ENCODE assay signal across 1 cellular context in the genomic region with DNA sequence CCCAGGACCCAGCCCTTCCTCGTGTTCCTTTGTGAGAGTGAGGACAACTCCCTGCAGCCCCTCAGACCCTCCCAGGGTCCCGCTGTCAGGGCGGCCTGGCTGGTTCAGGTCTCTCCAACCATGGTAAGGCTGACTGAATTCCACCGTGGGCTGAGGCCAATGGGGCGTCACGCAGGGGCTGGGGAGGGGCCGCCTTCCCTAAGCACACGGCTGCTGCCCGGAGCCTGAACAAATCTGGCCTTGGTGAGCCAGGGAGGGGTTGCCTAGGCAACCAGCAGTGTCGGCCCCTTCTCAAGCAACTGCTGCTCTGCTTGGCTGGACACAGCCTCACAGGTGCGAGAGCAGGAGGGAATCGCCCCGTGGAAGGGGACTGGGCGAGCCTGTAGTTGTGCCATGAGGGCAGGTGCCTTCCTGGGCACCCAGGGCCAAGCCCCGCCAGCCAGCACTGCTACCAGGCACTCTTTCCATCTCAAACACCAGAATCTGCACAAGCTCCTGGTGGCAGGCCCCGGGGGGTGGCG.
TF ChIP-seq lines count a peak whose summit lies in the region.

No MANE protein-coding gene starts in this region.

TF ChIP-seq in HepG2, 621 proteins besides CTCF, POLR2A, EP300 and RAD21:
- TF ChIP-seq ZNF264 (CRISPR knock-in tag; IDR thresholded peaks at IDR 0.05) (no peak), ZKSCAN1 (IDR thresholded peaks at IDR 0.05; ENCODE audit: low read length) (no peak), SOX13 (IDR thresholded peaks at IDR 0.05) (no peak), SOX13 (CRISPR knock-in tag; conservative IDR thresholded peaks at IDR 0.05 in 1 of 2, IDR thresholded peaks at IDR 0.05 in 1 of 2) (no peak), AHR (CRISPR knock-in tag; IDR thresholded peaks at IDR 0.05) (no peak), ZNF496 (CRISPR knock-in tag; IDR thresholded peaks at IDR 0.05; ENCODE audit: insufficient replicate concordance) (no peak), SAFB2 (CRISPR knock-in tag; IDR thresholded peaks at IDR 0.05; ENCODE audit: borderline replicate concordance, low read depth) (no peak), ZNF317 (CRISPR knock-in tag; IDR thresholded peaks at IDR 0.05) (no peak)
- TF ChIP-seq, protein P1, sequence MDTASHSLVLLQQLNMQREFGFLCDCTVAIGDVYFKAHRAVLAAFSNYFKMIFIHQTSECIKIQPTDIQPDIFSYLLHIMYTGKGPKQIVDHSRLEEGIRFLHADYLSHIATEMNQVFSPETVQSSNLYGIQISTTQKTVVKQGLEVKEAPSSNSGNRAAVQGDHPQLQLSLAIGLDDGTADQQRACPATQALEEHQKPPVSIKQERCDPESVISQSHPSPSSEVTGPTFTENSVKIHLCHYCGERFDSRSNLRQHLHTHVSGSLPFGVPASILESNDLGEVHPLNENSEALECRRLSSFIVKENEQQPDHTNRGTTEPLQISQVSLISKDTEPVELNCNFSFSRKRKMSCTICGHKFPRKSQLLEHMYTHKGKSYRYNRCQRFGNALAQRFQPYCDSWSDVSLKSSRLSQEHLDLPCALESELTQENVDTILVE (CRISPR knock-in tag; IDR thresholded peaks at IDR 0.05): no peak
- TF ChIP-seq, protein P2, sequence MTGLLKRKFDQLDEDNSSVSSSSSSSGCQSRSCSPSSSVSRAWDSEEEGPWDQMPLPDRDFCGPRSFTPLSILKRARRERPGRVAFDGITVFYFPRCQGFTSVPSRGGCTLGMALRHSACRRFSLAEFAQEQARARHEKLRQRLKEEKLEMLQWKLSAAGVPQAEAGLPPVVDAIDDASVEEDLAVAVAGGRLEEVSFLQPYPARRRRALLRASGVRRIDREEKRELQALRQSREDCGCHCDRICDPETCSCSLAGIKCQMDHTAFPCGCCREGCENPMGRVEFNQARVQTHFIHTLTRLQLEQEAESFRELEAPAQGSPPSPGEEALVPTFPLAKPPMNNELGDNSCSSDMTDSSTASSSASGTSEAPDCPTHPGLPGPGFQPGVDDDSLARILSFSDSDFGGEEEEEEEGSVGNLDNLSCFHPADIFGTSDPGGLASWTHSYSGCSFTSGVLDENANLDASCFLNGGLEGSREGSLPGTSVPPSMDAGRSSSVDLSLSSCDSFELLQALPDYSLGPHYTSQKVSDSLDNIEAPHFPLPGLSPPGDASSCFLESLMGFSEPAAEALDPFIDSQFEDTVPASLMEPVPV (CRISPR knock-in tag; IDR thresholded peaks at IDR 0.05): no peak
- TF ChIP-seq, protein P3, sequence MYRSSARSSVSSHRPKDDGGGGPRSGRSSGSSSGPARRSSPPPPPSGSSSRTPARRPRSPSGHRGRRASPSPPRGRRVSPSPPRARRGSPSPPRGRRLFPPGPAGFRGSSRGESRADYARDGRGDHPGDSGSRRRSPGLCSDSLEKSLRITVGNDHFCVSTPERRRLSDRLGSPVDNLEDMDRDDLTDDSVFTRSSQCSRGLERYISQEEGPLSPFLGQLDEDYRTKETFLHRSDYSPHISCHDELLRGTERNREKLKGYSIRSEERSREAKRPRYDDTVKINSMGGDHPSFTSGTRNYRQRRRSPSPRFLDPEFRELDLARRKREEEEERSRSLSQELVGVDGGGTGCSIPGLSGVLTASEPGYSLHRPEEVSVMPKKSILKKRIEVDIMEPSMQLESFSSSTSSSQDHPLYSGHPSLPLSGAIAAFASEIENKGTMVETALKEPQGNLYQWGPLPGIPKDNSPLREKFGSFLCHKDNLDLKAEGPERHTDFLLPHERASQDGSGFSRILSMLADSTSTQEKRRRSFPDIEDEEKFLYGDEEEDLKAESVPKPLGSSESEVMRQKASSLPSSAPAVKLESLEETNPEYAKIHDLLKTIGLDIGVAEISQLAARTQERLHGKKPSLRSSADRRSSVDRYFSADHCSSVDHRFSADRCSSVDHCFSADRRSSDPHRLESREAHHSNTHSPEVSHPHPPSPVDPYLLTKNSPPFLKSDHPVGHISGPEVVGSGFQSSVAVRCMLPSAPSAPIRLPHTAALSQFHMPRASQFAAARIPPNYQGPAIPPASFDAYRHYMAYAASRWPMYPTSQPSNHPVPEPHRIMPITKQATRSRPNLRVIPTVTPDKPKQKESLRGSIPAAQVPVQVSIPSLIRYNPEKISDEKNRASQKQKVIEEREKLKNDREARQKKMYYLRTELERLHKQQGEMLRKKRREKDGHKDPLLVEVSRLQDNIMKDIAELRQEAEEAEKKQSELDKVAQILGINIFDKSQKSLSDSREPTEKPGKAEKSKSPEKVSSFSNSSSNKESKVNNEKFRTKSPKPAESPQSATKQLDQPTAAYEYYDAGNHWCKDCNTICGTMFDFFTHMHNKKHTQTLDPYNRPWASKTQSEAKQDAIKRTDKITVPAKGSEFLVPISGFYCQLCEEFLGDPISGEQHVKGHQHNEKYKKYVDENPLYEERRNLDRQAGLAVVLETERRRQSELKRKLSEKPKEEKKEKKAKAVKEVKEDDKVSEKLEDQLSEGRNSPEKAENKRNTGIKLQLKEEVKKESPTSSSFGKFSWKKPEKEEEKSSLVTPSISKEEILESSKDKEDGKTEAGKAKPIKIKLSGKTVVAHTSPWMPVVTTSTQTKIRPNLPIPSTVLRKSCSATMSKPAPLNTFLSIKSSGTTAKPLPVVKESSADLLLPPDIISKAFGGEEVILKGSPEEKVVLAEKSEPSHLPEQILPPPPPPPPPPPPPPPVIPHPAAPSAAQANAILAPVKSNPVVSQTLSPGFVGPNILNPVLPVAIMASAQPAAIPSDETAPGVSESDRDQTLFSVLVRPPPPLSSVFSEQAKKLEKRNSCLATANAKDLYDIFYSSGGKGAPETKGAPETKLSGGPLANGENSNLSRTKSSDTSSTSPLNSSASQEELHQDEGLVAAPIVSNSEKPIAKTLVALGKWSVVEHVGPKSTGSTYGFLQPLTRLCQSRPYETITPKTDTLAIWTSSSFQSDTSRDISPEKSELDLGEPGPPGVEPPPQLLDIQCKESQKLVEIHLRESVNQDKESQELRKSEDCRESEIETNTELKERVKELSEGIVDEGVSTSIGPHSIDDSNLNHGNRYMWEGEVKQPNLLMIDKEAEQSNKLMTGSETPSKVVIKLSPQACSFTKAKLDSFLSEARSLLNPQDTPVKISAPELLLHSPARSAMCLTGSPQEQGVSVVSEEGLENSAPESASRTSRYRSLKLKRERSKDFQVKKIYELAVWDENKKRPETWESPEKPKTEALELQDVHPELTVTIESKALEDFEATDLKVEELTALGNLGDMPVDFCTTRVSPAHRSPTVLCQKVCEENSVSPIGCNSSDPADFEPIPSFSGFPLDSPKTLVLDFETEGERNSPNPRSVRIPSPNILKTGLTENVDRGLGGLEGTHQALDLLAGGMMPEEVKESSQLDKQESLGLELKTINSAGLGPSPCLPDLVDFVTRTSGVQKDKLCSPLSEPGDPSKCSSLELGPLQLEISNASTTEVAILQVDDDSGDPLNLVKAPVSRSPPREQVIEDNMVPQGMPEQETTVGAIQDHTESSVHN (CRISPR knock-in tag; IDR thresholded peaks at IDR 0.05): no peak
TF ChIP-seq in HepG2: peak in this region for 0.
